In genomic region chr1:113788802-113789201, GRCh38 we compare ENCODE assay signal across 27 cellular contexts.
"Had no signal": no experiment of that assay in that cellular context is flagged by ENCODE, and none has a peak within 500 bp of the region (broad histone marks: within the 10 kb centered on the region; RNA-seq: fewer than 3 reads in every experiment).

No MANE protein-coding gene starts in this region.

- ATAC-seq: esophagus mucosa; pancreas; psoas muscle; stimulated activated memory B cell treated with anti-CD40 and anti-IgM and Interleukin-4, amounts not matched to agents 10 μg/mL and 1 μg/mL and 100 μg/mL, for 72 hours; stimulated activated naive CD8-positive, alpha-beta T cell treated with anti-CD3 and anti-CD28 coated beads, Interleukin-15, amount 100 ng/mL, for 72 hours had no signal

- H3K4me3 Mint-ChIP-seq: activated naive CD4-positive, alpha-beta T cell treated with anti-CD3 and anti-CD28 coated beads for 36 hours; activated naive CD8-positive, alpha-beta T cell treated with anti-CD3 and anti-CD28 coated beads, Interleukin-2, amount 10 ng/mL, durations not matched to agents 7 days and 5 days; activated T-helper 1 cell treated with anti-CD3 and anti-CD28 coated beads, Interleukin-12 subunit alpha, Interleukin-12 subunit beta, Interleukin-2, Interleukin-4 antibody, amounts not matched to agents 30 ng/mL and 10 ng/mL and 1 ng/mL, durations not matched to agents 14 hours and 24 hours and 36 hours; endodermal cell; stimulated activated memory B cell treated with anti-CD40 and anti-IgM and Interleukin-4, amounts not matched to agents 10 μg/mL and 1 μg/mL and 100 μg/mL, for 72 hours; stimulated activated naive CD8-positive, alpha-beta T cell treated with anti-CD3 and anti-CD28 coated beads, Interleukin-15, amount 100 ng/mL, for 72 hours had no signal

- H3K27me3 Mint-ChIP-seq: activated naive CD8-positive, alpha-beta T cell treated with anti-CD3 and anti-CD28 coated beads, Interleukin-2, amount 10 ng/mL, durations not matched to agents 7 days and 5 days; stimulated activated memory B cell treated with anti-CD40 and anti-IgM and Interleukin-4, amounts not matched to agents 10 μg/mL and 1 μg/mL and 100 μg/mL, for 72 hours; stimulated activated naive CD8-positive, alpha-beta T cell treated with anti-CD3 and anti-CD28 coated beads, Interleukin-15, amount 100 ng/mL, for 72 hours had no signal

- H3K9me3 Mint-ChIP-seq: activated naive CD4-positive, alpha-beta T cell treated with anti-CD3 and anti-CD28 coated beads for 36 hours; activated naive CD8-positive, alpha-beta T cell treated with anti-CD3 and anti-CD28 coated beads, Interleukin-2, amount 10 ng/mL, durations not matched to agents 7 days and 5 days; activated T-helper 1 cell treated with anti-CD3 and anti-CD28 coated beads, Interleukin-12 subunit alpha, Interleukin-12 subunit beta, Interleukin-2, Interleukin-4 antibody, amounts not matched to agents 30 ng/mL and 10 ng/mL and 1 ng/mL, durations not matched to agents 14 hours and 24 hours and 36 hours; endodermal cell; stimulated activated memory B cell treated with anti-CD40 and anti-IgM and Interleukin-4, amounts not matched to agents 10 μg/mL and 1 μg/mL and 100 μg/mL, for 72 hours had no signal

- H3K27ac Mint-ChIP-seq: activated naive CD4-positive, alpha-beta T cell treated with anti-CD3 and anti-CD28 coated beads for 36 hours; activated naive CD8-positive, alpha-beta T cell treated with anti-CD3 and anti-CD28 coated beads, Interleukin-2, amount 10 ng/mL, durations not matched to agents 7 days and 5 days; activated T-helper 1 cell treated with anti-CD3 and anti-CD28 coated beads, Interleukin-12 subunit alpha, Interleukin-12 subunit beta, Interleukin-2, Interleukin-4 antibody, amounts not matched to agents 30 ng/mL and 10 ng/mL and 1 ng/mL, durations not matched to agents 14 hours and 24 hours and 36 hours; endodermal cell; stimulated activated memory B cell treated with anti-CD40 and anti-IgM and Interleukin-4, amounts not matched to agents 10 μg/mL and 1 μg/mL and 100 μg/mL, for 72 hours; stimulated activated naive CD8-positive, alpha-beta T cell treated with anti-CD3 and anti-CD28 coated beads, Interleukin-15, amount 100 ng/mL, for 72 hours had no signal

- DNase-seq: activated CD4-positive, alpha-beta T cell treated with anti-CD3 and anti-CD28 coated beads for 4 hours; activated CD4-positive, alpha-beta T cell treated with anti-CD3 and anti-CD28 coated beads, Interleukin-2, amount 50 U/mL, for 4 hours; activated effector memory CD4-positive, alpha-beta T cell treated with anti-CD3 and anti-CD28 coated beads, Interleukin-2, amount 50 U/mL, for 16 hours; activated naive CD4-positive, alpha-beta T cell treated with anti-CD3 and anti-CD28 coated beads for 36 hours; activated naive CD8-positive, alpha-beta T cell treated with anti-CD3 and anti-CD28 coated beads, Interleukin-2, amount 10 ng/mL, durations not matched to agents 7 days and 5 days; activated T-cell treated with anti-CD3 and anti-CD28 coated beads for 4 hours; amniotic stem cell; brain microvascular endothelial cell; endodermal cell; foreskin fibroblast; head of caudate nucleus; hypothalamus; left ventricle myocardium inferior; mesendoderm; pancreas; psoas muscle; sigmoid colon; small intestine; stimulated activated CD4-positive, alpha-beta T cell treated with anti-CD3 and anti-CD28 coated beads, Interleukin-4, amount 100 ng/mL, for 24 hours; stimulated activated naive CD8-positive, alpha-beta T cell treated with anti-CD3 and anti-CD28 coated beads, Interleukin-15, amount 100 ng/mL, for 72 hours; substantia nigra; T-helper 9 cell; thyroid gland; upper lobe of left lung had no signal
